In genomic region chr17:8630802-8631553, GRCh38 we compare ENCODE assay signal across 1 cellular context.
TF ChIP-seq lines count a peak whose summit lies in the region.

No MANE protein-coding gene starts in this region.

TF ChIP-seq in K562, 482 proteins besides CTCF, POLR2A, EP300 and RAD21 (continued from another document):
- no peak for TF ChIP-seq ZMIZ1 (IDR thresholded peaks at IDR 0.05; ENCODE audit: low read depth in 2 of 2, low read length in 2 of 2)
- TF ChIP-seq ZEB2 (IDR thresholded peaks at IDR 0.05), result peak; percentile 65; the same call in 1 of the 2 replicates
- no peak for TF ChIP-seq ILK (tag; IDR thresholded peaks at IDR 0.05; ENCODE audit: borderline replicate concordance, low read depth)
- TF ChIP-seq ZNF699 (CRISPR knock-in tag; IDR thresholded peaks at IDR 0.05; ENCODE audit: insufficient replicate concordance), result no peak
- TF ChIP-seq FOXA3 (CRISPR knock-in tag; conservative IDR thresholded peaks at IDR 0.05 in 1 of 2, IDR thresholded peaks at IDR 0.05 in 1 of 2), result no peak
- TF ChIP-seq PCBP2 (IDR thresholded peaks at IDR 0.05; ENCODE audit: low read depth, low read length, poor library complexity, severe bottlenecking), result no peak
- TF ChIP-seq SP2 (IDR thresholded peaks at IDR 0.05; ENCODE audit: extremely low read depth, low read depth, low read length, poor library complexity, severe bottlenecking), result peak; percentile 76
- TF ChIP-seq, protein P1, sequence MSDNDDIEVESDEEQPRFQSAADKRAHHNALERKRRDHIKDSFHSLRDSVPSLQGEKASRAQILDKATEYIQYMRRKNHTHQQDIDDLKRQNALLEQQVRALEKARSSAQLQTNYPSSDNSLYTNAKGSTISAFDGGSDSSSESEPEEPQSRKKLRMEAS (CRISPR knock-in tag; IDR thresholded peaks at IDR 0.05), result peak; percentile 64
- TF ChIP-seq HNRNPLL (IDR thresholded peaks at IDR 0.05; ENCODE audit: low read depth, low read length, poor library complexity, severe bottlenecking), result peak; percentile 67
- no peak for TF ChIP-seq ZSCAN29 (IDR thresholded peaks at IDR 0.05)
- peak; percentile 84 for TF ChIP-seq POLR2G (IDR thresholded peaks at IDR 0.05; ENCODE audit: low read depth, low read length)
- TF ChIP-seq, protein P2, sequence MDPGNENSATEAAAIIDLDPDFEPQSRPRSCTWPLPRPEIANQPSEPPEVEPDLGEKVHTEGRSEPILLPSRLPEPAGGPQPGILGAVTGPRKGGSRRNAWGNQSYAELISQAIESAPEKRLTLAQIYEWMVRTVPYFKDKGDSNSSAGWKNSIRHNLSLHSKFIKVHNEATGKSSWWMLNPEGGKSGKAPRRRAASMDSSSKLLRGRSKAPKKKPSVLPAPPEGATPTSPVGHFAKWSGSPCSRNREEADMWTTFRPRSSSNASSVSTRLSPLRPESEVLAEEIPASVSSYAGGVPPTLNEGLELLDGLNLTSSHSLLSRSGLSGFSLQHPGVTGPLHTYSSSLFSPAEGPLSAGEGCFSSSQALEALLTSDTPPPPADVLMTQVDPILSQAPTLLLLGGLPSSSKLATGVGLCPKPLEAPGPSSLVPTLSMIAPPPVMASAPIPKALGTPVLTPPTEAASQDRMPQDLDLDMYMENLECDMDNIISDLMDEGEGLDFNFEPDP (CRISPR knock-in tag; IDR thresholded peaks at IDR 0.05), result no peak
- no peak for TF ChIP-seq ZNF133 (CRISPR knock-in tag; IDR thresholded peaks at IDR 0.05)
- TF ChIP-seq RBFOX2 (IDR thresholded peaks at IDR 0.05; ENCODE audit: low read depth, low read length), result peak; percentile 81
- peak; percentile 94 for TF ChIP-seq ZFX (CRISPR knock-in tag; IDR thresholded peaks at IDR 0.05)
- TF ChIP-seq NONO (IDR thresholded peaks at IDR 0.05; ENCODE audit: low read depth in 2 of 2, low read length in 1 of 2), result peak; percentile 38 to 86; a peak in 2 of 4 replicates
- 0 out of 4 replicates have a peak, but pooled peaks of 1 of the 2 experiments have one; percentile 38 for TF ChIP-seq HDAC1 (IDR thresholded peaks at IDR 0.05)
- 0 out of 2 replicates have a peak, but pooled peaks have one; percentile 53 for TF ChIP-seq TARDBP (IDR thresholded peaks at IDR 0.05)
- TF ChIP-seq ZNF830 (CRISPR knock-in tag; IDR thresholded peaks at IDR 0.05), result no peak
- TF ChIP-seq ARID1B (IDR thresholded peaks at IDR 0.05), result peak; percentile 8; the same call in 1 of the 2 replicates
- no peak for TF ChIP-seq XRCC3 (IDR thresholded peaks at IDR 0.05)
- no peak for TF ChIP-seq ZNF263 (CRISPR knock-in tag; IDR thresholded peaks at IDR 0.05; ENCODE audit: borderline replicate concordance)
- TF ChIP-seq ZFP36 (IDR thresholded peaks at IDR 0.05; ENCODE audit: low read depth, low read length, partially characterized antibody), result no peak
- TF ChIP-seq SRSF3 (IDR thresholded peaks at IDR 0.05; ENCODE audit: insufficient read depth, low read length), result no peak
- peak; percentile 86 for TF ChIP-seq JUND (IDR thresholded peaks at IDR 0.05; ENCODE audit: borderline replicate concordance, low read depth, low read length)
- TF ChIP-seq JUND (tag; IDR thresholded peaks at IDR 0.05; ENCODE audit: borderline replicate concordance, low read depth, low read length), result peak; percentile 78; the same call in 1 of the 3 replicates
- TF ChIP-seq CBX2 (IDR thresholded peaks at IDR 0.05; ENCODE audit: insufficient read depth, low read length, poor library complexity, severe bottlenecking), result no peak
- TF ChIP-seq NCOA2 (IDR thresholded peaks at IDR 0.05; ENCODE audit: partially characterized antibody in 2 of 2), result no peak
- TF ChIP-seq TCF7 (IDR thresholded peaks at IDR 0.05; ENCODE audit: borderline replicate concordance), result no peak
- peak; percentile 91 for TF ChIP-seq CHD2 (IDR thresholded peaks at IDR 0.05; ENCODE audit: low read depth, low read length)
- no peak for TF ChIP-seq KAT8 (IDR thresholded peaks at IDR 0.05; ENCODE audit: low read depth)
- no peak for TF ChIP-seq GATAD2A (IDR thresholded peaks at IDR 0.05)
